ENCODE assay signal across 9 cellular contexts in genomic region chr7:143382126-143382790, GRCh38. TPM values are rescaled to one million over a fixed set of nuclear protein-coding genes. Genes with fewer than 3 reads are reported as not detected.
DNase-seq lines count a peak whose midpoint lies in the region; ATAC-seq and TF ChIP-seq lines count a peak whose summit lies in the region.
"Had no signal": no experiment of that assay in that cellular context is flagged by ENCODE, and none has a peak within 500 bp of the region (broad histone marks: within the 10 kb centered on the region; RNA-seq: fewer than 3 reads in every experiment).

No MANE protein-coding gene starts in this region.

- CTCF ChIA-PET in AG04450 (lab: Charles Lee), result interaction anchor here (0.6 to 1.3 kb wide), 2 partner anchors 10 to 19 kb away, joined by 3 read pairs; no protein-coding TSS in a partner anchor

- DNase-seq in AG04450 (ENCODE audit: low read depth, low spot score) (no peak), LNCaP clone FGC (ENCODE audit: low read depth) (no peak), naive B cell (no peak), germinal center (ENCODE audit: low spot score) (no peak)
- no peak for DNase-seq in activated CD4-positive, alpha-beta T cell treated with anti-CD3 and anti-CD28 coated beads for 1 hour
- DNase-seq: NCI-H1417 treated with DMSO at 0.1 percent for 48 hours had no signal

- no peaks in the 10 kb centered on the region for H3K36me3 Mint-ChIP-seq in dendritic cell treated with granulocyte-macrophage colony-stimulating factor and Interleukin-4, amounts not matched to agents 40 ng/mL and 50 ng/mL, for 4 days (ENCODE audit: low read depth)
- no peaks in the 10 kb centered on the region for H3K36me3 Mint-ChIP-seq in naive B cell

- no peaks in the 10 kb centered on the region for H3K9me3 Mint-ChIP-seq in dendritic cell treated with granulocyte-macrophage colony-stimulating factor and Interleukin-4, amounts not matched to agents 40 ng/mL and 50 ng/mL, for 4 days
- no peaks in the 10 kb centered on the region for H3K9me3 Mint-ChIP-seq in naive B cell

- no peak overlapping the region for H3K4me3 Mint-ChIP-seq in dendritic cell treated with granulocyte-macrophage colony-stimulating factor and Interleukin-4, amounts not matched to agents 40 ng/mL and 50 ng/mL, for 4 days
- peak overlapping the region in 7 of 8 donors; percentile 52 to 88 (median 83) for H3K4me3 Mint-ChIP-seq in naive B cell

- H3K27ac Mint-ChIP-seq in dendritic cell treated with granulocyte-macrophage colony-stimulating factor and Interleukin-4, amounts not matched to agents 40 ng/mL and 50 ng/mL, for 4 days, result peak overlapping the region; percentile 93
- H3K27ac Mint-ChIP-seq in naive B cell, result peak overlapping the region in 2 of 6 donors; percentile 29 to 35

- no peaks in the 10 kb centered on the region for H3K27me3 ChIP-seq in AG04450 (ENCODE audit: control insufficient read depth, insufficient read depth, low read length)

- peak overlapping the region; percentile 92 for H3K27ac ChIP-seq in AG04450 (ENCODE audit: low read depth, low read length)

- no peaks in the 10 kb centered on the region; the same call in 1 of the 2 replicates for H3K9me3 ChIP-seq in AG04450 (ENCODE audit: control insufficient read depth, insufficient read depth, low read length)

- POLR2A ChIA-PET in AG04450 (lab: Yijun Ruan, JAX), result interaction anchor here (0.7 to 6.2 kb wide), 7 partner anchors 9 to 142 kb away, joined by 3 to 83 read pairs (median 5); partner anchors contain the start of gene CASP2

- H3K27me3 Mint-ChIP-seq in dendritic cell treated with granulocyte-macrophage colony-stimulating factor and Interleukin-4, amounts not matched to agents 40 ng/mL and 50 ng/mL, for 4 days, result no peaks in the 10 kb centered on the region
- H3K27me3 Mint-ChIP-seq in naive B cell, result no peaks in the 10 kb centered on the region

- ATAC-seq in naive B cell (ENCODE audit: low read depth in 2 of 2), result no peak
- ATAC-seq in GM18873 (IDR thresholded peaks at IDR 0.05; ENCODE audit: low FRiP score, unreplicated experiment), result no peak
- ATAC-seq in GM21381 (IDR thresholded peaks at IDR 0.05; ENCODE audit: unreplicated experiment), result no peak

- intact Hi-C loops in dendritic cell treated with granulocyte-macrophage colony-stimulating factor and Interleukin-4, amounts not matched to agents 40 ng/mL and 50 ng/mL, for 4 days (cut with micrococcal nuclease), result no loop called here

- TF ChIP-seq CTCF in AG04450 (IDR thresholded peaks at IDR 0.05; ENCODE audit: low read depth, low read length) (no peak), LNCaP clone FGC (IDR thresholded peaks at IDR 0.05; ENCODE audit: control insufficient read depth, extremely low read depth, insufficient read depth) (no peak)

- peak overlapping the region; percentile 93 for H3K4me3 ChIP-seq in AG04450 (ENCODE audit: low read depth, low read length)
- H3K4me3 ChIP-seq in LNCaP clone FGC (ENCODE audit: low read depth, low read length), result peak overlapping the region; percentile 86

- H3K4me1 Mint-ChIP-seq in dendritic cell treated with granulocyte-macrophage colony-stimulating factor and Interleukin-4, amounts not matched to agents 40 ng/mL and 50 ng/mL, for 4 days (ENCODE audit: low read depth), result peaks cover 35% of the 10 kb centered on the region
- H3K4me1 Mint-ChIP-seq in naive B cell, result peaks cover 10 to 17% (median 14%) of the 10 kb centered on the region in 3 donors

RNA-seq across cellular contexts. Expression of gene ZYX, which starts 1.1 kb away (rescaled TPM):
- polyA plus RNA-seq in AG04450 (2011; rRNA removed), result 32.6 and 76.4 TPM in 2 replicates
- 111 and 154 TPM in 2 replicates for polyA minus RNA-seq in AG04450 (2011; rRNA and poly(A)+ RNA removed)
- 10 to 100 TPM in 4 of 6 donors, 1 to 10 TPM in 2; 4.7 to 21.4 (median 12.2) TPM for polyA plus RNA-seq in naive B cell (ENCODE audit: low read depth in 6 of 6)

RNA-seq across cellular contexts. Expression of gene FAM131B, which starts 19.7 kb away (rescaled TPM):
- polyA plus RNA-seq in AG04450 (2011; rRNA removed), result 3.1 and 4.2 TPM in 2 replicates
- 6.9 and 7.0 TPM in 2 replicates for polyA minus RNA-seq in AG04450 (2011; rRNA and poly(A)+ RNA removed)
- not detected for polyA plus RNA-seq in naive B cell (ENCODE audit: low read depth in 6 of 6)

RNA-seq across cellular contexts. Expression of gene EPHA1, which starts 26.4 kb away (rescaled TPM):
- polyA plus RNA-seq in AG04450 (2011; rRNA removed) (0.09 TPM in 1 of 2 replicates, not detected in the other), naive B cell (ENCODE audit: low read depth in 6 of 6) (under 1 TPM in 1 of 6 donors, not detected in 5; 0.06 TPM)
- polyA minus RNA-seq in AG04450 (2011; rRNA and poly(A)+ RNA removed), result 0.30 TPM in 1 of 2 replicates, not detected in the other
